In genomic region chr5:172188033-172188892, GRCh38 we compare ENCODE assay signal across 8 cellular contexts. TPM values are rescaled to one million over a fixed set of nuclear protein-coding genes. Genes with fewer than 3 reads are reported as not detected.
DNase-seq lines count a peak whose midpoint lies in the region; ATAC-seq and TF ChIP-seq lines count a peak whose summit lies in the region.

STK10 (minus strand) TSS chr5:172188224; CDS start chr5:172188042, 182 bp downstream.

- H4K20me1 ChIP-seq in neural cell (ENCODE audit: insufficient read depth): no peaks in the 10 kb centered on the region

- TF ChIP-seq CTCF in neural cell (IDR thresholded peaks at IDR 0.05; ENCODE audit: poor library complexity, severe bottlenecking): peak; percentile 87

- H3K79me2 ChIP-seq in neural cell (replicated peaks; ENCODE audit: insufficient read depth, low read length): no peaks in the 10 kb centered on the region

- H2AFZ ChIP-seq in neural cell (ENCODE audit: low read depth, low read length): peak within 1 kb of the TSS; percentile 83

- H3K27me3 Mint-ChIP-seq in stimulated activated naive CD8-positive, alpha-beta T cell treated with anti-CD3 and anti-CD28 coated beads, Interleukin-15, amount 100 ng/mL, for 72 hours: peaks cover 5% of the 10 kb centered on the region

- H3K27ac ChIP-seq in neural cell (ENCODE audit: low read length): peak within 1 kb of the TSS; percentile 12

- no peaks in the 10 kb centered on the region for H3K9me3 ChIP-seq in neural cell (ENCODE audit: low read length)

- H3K9me2 ChIP-seq in neural cell (ENCODE audit: insufficient read depth, low read length): no peaks in the 10 kb centered on the region

- peak within 1 kb of the TSS; percentile 90 to 96 for H3K27ac Mint-ChIP-seq in stimulated activated naive CD8-positive, alpha-beta T cell treated with anti-CD3 and anti-CD28 coated beads, Interleukin-15, amount 100 ng/mL, for 72 hours

- peak; percentile 95 for DNase-seq in GDM1 (lab: John Stamatoyannopoulos, UW)
- peak; percentile 98 for DNase-seq in H7
- DNase-seq in LoVo (ENCODE audit: low spot score): peak; percentile 93
- DNase-seq in SHP77 treated with DMSO at 0.1 percent for 48 hours (lab: John Stamatoyannopoulos, UW): peak; percentile 79
- peak; percentile 96 for DNase-seq in activated effector memory CD4-positive, alpha-beta T cell treated with anti-CD3 and anti-CD28 coated beads, Interleukin-2, amount 50 U/mL, for 16 hours
- DNase-seq in fibroblast of the conjunctiva (ENCODE audit: low read depth): peak; percentile 86
- peak; percentile 93 to 94 for DNase-seq in stimulated activated naive CD8-positive, alpha-beta T cell treated with anti-CD3 and anti-CD28 coated beads, Interleukin-15, amount 100 ng/mL, for 72 hours

- peak within 1 kb of the TSS; percentile 70 for H3K4me2 ChIP-seq in neural cell (ENCODE audit: low read length)

- peaks cover 39% of the 10 kb centered on the region for H3K4me1 Mint-ChIP-seq in stimulated activated naive CD8-positive, alpha-beta T cell treated with anti-CD3 and anti-CD28 coated beads, Interleukin-15, amount 100 ng/mL, for 72 hours

- TF ChIP-seq EP300 in neural cell (conservative IDR thresholded peaks at IDR 0.05; ENCODE audit: poor library complexity, severe bottlenecking): no peak

- H3K36me3 ChIP-seq in H7 (replicated peaks; ENCODE audit: control insufficient read depth, insufficient read depth, low read length) (no peaks in the 10 kb centered on the region), neural cell (ENCODE audit: insufficient read depth, low read length) (no peaks in the 10 kb centered on the region)

- H3F3A ChIP-seq in neural cell (ENCODE audit: insufficient read depth, low read length, poor library complexity, severe bottlenecking): no peaks in the 10 kb centered on the region

- ATAC-seq in stimulated activated naive CD8-positive, alpha-beta T cell treated with anti-CD3 and anti-CD28 coated beads, Interleukin-15, amount 100 ng/mL, for 72 hours: peak; percentile 83

- H3K9me3 Mint-ChIP-seq in stimulated activated naive CD8-positive, alpha-beta T cell treated with anti-CD3 and anti-CD28 coated beads, Interleukin-15, amount 100 ng/mL, for 72 hours: no peaks in the 10 kb centered on the region

- peak within 1 kb of the TSS; percentile 93 to 100 for H3K4me3 Mint-ChIP-seq in stimulated activated naive CD8-positive, alpha-beta T cell treated with anti-CD3 and anti-CD28 coated beads, Interleukin-15, amount 100 ng/mL, for 72 hours

- peak within 1 kb of the TSS; percentile 66 for H3K9ac ChIP-seq in neural cell (ENCODE audit: low read length)

- TF ChIP-seq RAD21 in neural cell (conservative IDR thresholded peaks at IDR 0.05): peak; percentile 79

- H3K27me3 ChIP-seq in H7 (ENCODE audit: control insufficient read depth, insufficient read depth, low read length) (no peaks in the 10 kb centered on the region), neural cell (ENCODE audit: insufficient read depth, low read depth, low read length) (peaks cover 13% of the 10 kb centered on the region)

- peak within 1 kb of the TSS; percentile 91 for H3K4me3 ChIP-seq in H7 (ENCODE audit: insufficient read depth, low read depth, low read length)
- peak within 1 kb of the TSS; percentile 97 for H3K4me3 ChIP-seq in neural cell (ENCODE audit: low read length)

TF ChIP-seq in neural cell, 6 proteins besides CTCF, POLR2A, EP300 and RAD21:
- TF ChIP-seq TAF1 (IDR thresholded peaks at IDR 0.05; ENCODE audit: low read depth): no peak
- TF ChIP-seq REST (IDR thresholded peaks at IDR 0.05; ENCODE audit: borderline replicate concordance): no peak
- no peak for TF ChIP-seq EZH2 (IDR thresholded peaks at IDR 0.05; ENCODE audit: borderline replicate concordance, insufficient read depth, low read length, poor library complexity, severe bottlenecking)
- no peak for TF ChIP-seq POLR2AphosphoS5 (IDR thresholded peaks at IDR 0.05)
- peak; percentile 84 for TF ChIP-seq MXI1 (conservative IDR thresholded peaks at IDR 0.05; ENCODE audit: poor library complexity, severe bottlenecking)
- peak; percentile 81 for TF ChIP-seq SMC3 (conservative IDR thresholded peaks at IDR 0.05; ENCODE audit: poor library complexity)

RNA-seq across cellular contexts. Expression of gene STK10, which starts in this region (rescaled TPM):
- 7.4 and 10.2 TPM in 2 replicates for total RNA-seq in H7 (2014; rRNA removed; shearing (Covaris generic))
- polyA plus RNA-seq in neural cell: 1.8 and 8.2 TPM in 2 replicates
- polyA minus RNA-seq in neural cell: 6.1 and 6.6 TPM in 2 replicates

Comparison
In these comparisons a context has a peak if more than half of its experiments do, and no peak if none do; other contexts are left out.
1. Peak in every context shown above with its lines: DNase-seq, ATAC-seq, H3K4me3 ChIP-seq and H3K27ac ChIP-seq.